ENCODE assay signal across 15 cellular contexts in genomic region chr2:16852651-16853050, GRCh38.
DNase-seq lines count a peak whose midpoint lies in the region; ATAC-seq and TF ChIP-seq lines count a peak whose summit lies in the region.
"Had no signal": no experiment of that assay in that cellular context is flagged by ENCODE, and none has a peak within 500 bp of the region (broad histone marks: within the 10 kb centered on the region; RNA-seq: fewer than 3 reads in every experiment).

No MANE protein-coding gene starts in this region.

- H3K36me3 ChIP-seq in breast epithelium (no peaks in the 10 kb centered on the region), brain microvascular endothelial cell (replicated peaks) (no peaks in the 10 kb centered on the region)

- H3K27ac Mint-ChIP-seq in MCF 10A (ENCODE audit: low read depth, unreplicated experiment): no peak overlapping the region
- H3K27ac Mint-ChIP-seq: B cell; CD4-positive, alpha-beta T cell had no signal

- H3K9me3 Mint-ChIP-seq in MCF 10A (ENCODE audit: unreplicated experiment): peaks cover 8% of the 10 kb centered on the region
- H3K9me3 Mint-ChIP-seq: CD4-positive, alpha-beta T cell had no signal

- no peaks in the 10 kb centered on the region for H3K36me3 Mint-ChIP-seq in MCF 10A (ENCODE audit: insufficient read depth, unreplicated experiment)

- H3K27ac ChIP-seq in breast epithelium (no peak overlapping the region), brain microvascular endothelial cell (no peak overlapping the region), foreskin keratinocyte (no peak overlapping the region)
- H3K27ac ChIP-seq: GM23248, HL-60 had no signal

- H3K9me3 ChIP-seq in breast epithelium: no peaks in the 10 kb centered on the region

- no peaks in the 10 kb centered on the region for H3K4me1 Mint-ChIP-seq in MCF 10A (ENCODE audit: insufficient read depth, unreplicated experiment)
- H3K4me1 Mint-ChIP-seq: B cell had no signal

- ATAC-seq in foreskin keratinocyte: peak; percentile 44
- no peak for ATAC-seq in HG03097 (IDR thresholded peaks at IDR 0.05; ENCODE audit: low FRiP score, unreplicated experiment)
- no peak for ATAC-seq in GM19455 (IDR thresholded peaks at IDR 0.05; ENCODE audit: unreplicated experiment)
- ATAC-seq: HCT116 had no signal

- no TSS peak for BruUV-seq in MCF 10A (replicated peaks; lab: Mats Ljungman, UMichigan)

- no peak for TF ChIP-seq CTCF in MCF 10A (IDR thresholded peaks at IDR 0.05; ENCODE audit: unreplicated experiment)
- no peak for TF ChIP-seq CTCF in breast epithelium (IDR thresholded peaks at IDR 0.05)
- TF ChIP-seq CTCF in brain microvascular endothelial cell (IDR thresholded peaks at IDR 0.05; ENCODE audit: low read depth, low read length, missing control alignments): no peak
- TF ChIP-seq CTCF in foreskin keratinocyte (conservative IDR thresholded peaks at IDR 0.05): no peak

- intact Hi-C loops in MCF 10A (cut with micrococcal nuclease): no loop called here
- intact Hi-C loops in breast epithelium (cut with DNase I; ENCODE audit: low total_unique reads): no loop called here

- no peak overlapping the region for H3K4me3 Mint-ChIP-seq in MCF 10A (ENCODE audit: unreplicated experiment)
- H3K4me3 Mint-ChIP-seq: B cell; CD4-positive, alpha-beta T cell had no signal

- DNase-seq in MCF 10A (ENCODE audit: unreplicated experiment) (peak; percentile 30), breast epithelium (ENCODE audit: low spot score in 2 of 2) (no peak), brain microvascular endothelial cell (peak; percentile 6), foreskin keratinocyte (peak; percentile 36 to 59), kidney glomerular epithelial cell (lab: John Stamatoyannopoulos, UW) (no peak)
- DNase-seq: C1 segment of cervical spinal cord; Calu3; CD4-positive, alpha-beta T cell; DMS 273 treated with DMSO at 0.1 percent for 48 hours; GM23248 had no signal

- CTCF ChIA-PET in MCF 10A (lab: Yijun Ruan, JAX): no interaction called here

- POLR2A ChIA-PET in MCF 10A (lab: Yijun Ruan, JAX): no interaction called here

- TF ChIP-seq POLR2A in breast epithelium (IDR thresholded peaks at IDR 0.05): no peak

- H3K4me3 ChIP-seq in breast epithelium (no peak overlapping the region), brain microvascular endothelial cell (ENCODE audit: low read depth, low read length) (no peak overlapping the region)
- H3K4me3 ChIP-seq: GM23248 had no signal

- H3K4me1 ChIP-seq in breast epithelium (no peaks in the 10 kb centered on the region), foreskin keratinocyte (no peaks in the 10 kb centered on the region)

- in situ Hi-C loops in brain microvascular endothelial cell (cut with HindIII; ENCODE audit: low pct_ligation_motif_present, low sequenced_read_pairs): no loop called here

- H3K27me3 Mint-ChIP-seq in MCF 10A (ENCODE audit: insufficient read depth, unreplicated experiment): no peaks in the 10 kb centered on the region
- H3K27me3 Mint-ChIP-seq: B cell; CD4-positive, alpha-beta T cell had no signal

- H3K27me3 ChIP-seq in breast epithelium (no peaks in the 10 kb centered on the region), brain microvascular endothelial cell (replicated peaks) (no peaks in the 10 kb centered on the region), foreskin keratinocyte (no peaks in the 10 kb centered on the region)

Comparison
In these comparisons a context has a peak if more than half of its experiments do, and no peak if none do; other contexts are left out.
1. DNase-seq: peak in MCF 10A (single experiment), brain microvascular endothelial cell (single experiment) and foreskin keratinocyte (2 of 2); none in breast epithelium (0 of 2) and kidney glomerular epithelial cell (single experiment).